Comparison of ENCODE assay signal across 15 cellular contexts in genomic region chrX:17846045-17846444, GRCh38. TPM values are rescaled to one million over a fixed set of nuclear protein-coding genes. Genes with fewer than 3 reads are reported as not detected.
"Had no signal": no experiment of that assay in that cellular context is flagged by ENCODE, and none has a peak within 500 bp of the region (broad histone marks: within the 10 kb centered on the region; RNA-seq: fewer than 3 reads in every experiment).

No MANE protein-coding gene starts in this region.

- H3K4me3 ChIP-seq: coronary artery, suprapubic skin, transverse colon had no signal

- DNase-seq: activated B cell treated with CpG ODN at 0.5 μM for 24 hours; activated CD4-positive, alpha-beta memory T cell treated with anti-CD3 and anti-CD28 coated beads, Interleukin-2, amount 10 ng/mL, durations not matched to agents 7 days and 5 days; activated CD4-positive, alpha-beta T cell treated with anti-CD3 and anti-CD28 coated beads for 48 hours; activated naive CD4-positive, alpha-beta T cell treated with anti-CD3 and anti-CD28 coated beads for 36 hours; activated T-cell treated with anti-CD3 and anti-CD28 coated beads, Interleukin-2, amount 50 U/mL, for 24 hours; anterior cingulate cortex; left cardiac atrium; nephron progenitor cell; nucleus accumbens; stimulated activated CD4-positive, alpha-beta T cell treated with anti-CD3 and anti-CD28 coated beads, Interleukin-12 subunit alpha, Interleukin-12 subunit beta, amount 100 ng/mL, for 4 hours; stimulated activated CD4-positive, alpha-beta T cell treated with anti-CD3 and anti-CD28 coated beads, Interleukin-2, amount 100 ng/mL, for 24 hours; T-helper 9 cell; transverse colon had no signal

RNA-seq across cellular contexts. Expression of gene RAI2, which starts 15.1 kb away (rescaled TPM):
- total RNA-seq: activated B cell treated with CpG ODN at 0.5 μM for 24 hours; activated CD4-positive, alpha-beta memory T cell treated with anti-CD3 and anti-CD28 coated beads, Interleukin-2, amount 10 ng/mL, durations not matched to agents 7 days and 5 days had no signal
